Comparison of ENCODE assay signal across 8 cellular contexts in genomic region chr9:88173378-88173999, GRCh38. TPM values are rescaled to one million over a fixed set of nuclear protein-coding genes. Genes with fewer than 3 reads are reported as not detected.
DNase-seq lines count a peak whose midpoint lies in the region; ATAC-seq and TF ChIP-seq lines count a peak whose summit lies in the region.

No MANE protein-coding gene starts in this region.

- TF ChIP-seq EP300 in esophagus muscularis mucosa (IDR thresholded peaks at IDR 0.05), result no peak
- TF ChIP-seq EP300 in ovary (IDR thresholded peaks at IDR 0.05), result no peak

- POLR2A ChIA-PET in activated CD8-positive, alpha-beta T cell treated with anti-CD3 and anti-CD28 coated beads for 36 hours (lab: Charles Lee), result no interaction called here

- peaks cover 5% of the 10 kb centered on the region for H3K27me3 Mint-ChIP-seq in activated CD8-positive, alpha-beta T cell treated with anti-CD3 and anti-CD28 coated beads for 36 hours

- peak; percentile 69 for ATAC-seq in Right ventricle myocardium superior (ENCODE audit: poor library complexity)
- ATAC-seq in activated CD8-positive, alpha-beta T cell treated with anti-CD3 and anti-CD28 coated beads for 36 hours, result peak; percentile 70
- ATAC-seq in GM21737 (IDR thresholded peaks at IDR 0.05; ENCODE audit: unreplicated experiment), result no peak

- H3K4me3 ChIP-seq in esophagus muscularis mucosa, result no peak overlapping the region
- H3K4me3 ChIP-seq in trophoblast cell (ENCODE audit: low read depth, low read length), result no peak overlapping the region
- no peak overlapping the region for H3K4me3 ChIP-seq in ovary

- DNase-seq in Right ventricle myocardium superior (peak; percentile 55), cardiac septum (ENCODE audit: low spot score) (no peak), NCI-H526 treated with DMSO at 0.1 percent for 48 hours (lab: John Stamatoyannopoulos, UW) (peak; percentile 29), esophagus muscularis mucosa (ENCODE audit: extremely low spot score) (no peak), trophoblast cell (peak; percentile 65 to 80), ovary (no peak)
- peak; percentile 78 for DNase-seq in activated CD8-positive, alpha-beta T cell treated with anti-CD3 and anti-CD28 coated beads for 36 hours

- no peaks in the 10 kb centered on the region for H3K27me3 ChIP-seq in esophagus muscularis mucosa
- H3K27me3 ChIP-seq in trophoblast cell (ENCODE audit: insufficient read depth, low read length), result no peaks in the 10 kb centered on the region
- no peaks in the 10 kb centered on the region for H3K27me3 ChIP-seq in ovary

- no peak overlapping the region for H3K4me3 Mint-ChIP-seq in activated CD8-positive, alpha-beta T cell treated with anti-CD3 and anti-CD28 coated beads for 36 hours

- H2BK5ac ChIP-seq in trophoblast cell (ENCODE audit: low read depth, low read length, poor library complexity), result no peak overlapping the region

- no peak overlapping the region for H3K4me2 ChIP-seq in trophoblast cell (ENCODE audit: low read length)

- H3K27ac ChIP-seq in esophagus muscularis mucosa (replicated peaks in 1 of 4) (no peak overlapping the region), trophoblast cell (ENCODE audit: low read depth, low read length) (no peak overlapping the region), ovary (no peak overlapping the region)

- H4K12ac ChIP-seq in trophoblast cell (ENCODE audit: low read depth, low read length), result no peak overlapping the region

- H3K4me1 ChIP-seq in esophagus muscularis mucosa, result no peaks in the 10 kb centered on the region
- H3K4me1 ChIP-seq in trophoblast cell (ENCODE audit: control insufficient read depth in 1 of 2, insufficient read depth in 2 of 2, low read length in 2 of 2), result no peaks in the 10 kb centered on the region
- H3K4me1 ChIP-seq in ovary (ENCODE audit: insufficient read depth), result no peaks in the 10 kb centered on the region

- no peaks in the 10 kb centered on the region for H3K36me3 ChIP-seq in esophagus muscularis mucosa
- no peaks in the 10 kb centered on the region for H3K36me3 ChIP-seq in trophoblast cell (ENCODE audit: control insufficient read depth in 1 of 2, insufficient read depth in 2 of 2, low read length in 2 of 2)
- no peaks in the 10 kb centered on the region for H3K36me3 ChIP-seq in ovary

- H3K79me1 ChIP-seq in trophoblast cell (ENCODE audit: low read length), result no peaks in the 10 kb centered on the region

- H2BK12ac ChIP-seq in trophoblast cell (ENCODE audit: low read length), result no peak overlapping the region

- H4K8ac ChIP-seq in trophoblast cell (ENCODE audit: low read depth, low read length), result no peak overlapping the region

- H3K9ac ChIP-seq in trophoblast cell (ENCODE audit: low read length), result no peak overlapping the region

- no peaks in the 10 kb centered on the region for H3K4me1 Mint-ChIP-seq in activated CD8-positive, alpha-beta T cell treated with anti-CD3 and anti-CD28 coated beads for 36 hours (ENCODE audit: low read depth)

- H2AFZ ChIP-seq in trophoblast cell (ENCODE audit: insufficient read depth, low read length, poor library complexity), result no peak overlapping the region

- no peaks in the 10 kb centered on the region for H3K36me3 Mint-ChIP-seq in activated CD8-positive, alpha-beta T cell treated with anti-CD3 and anti-CD28 coated beads for 36 hours (ENCODE audit: low read depth)

- CTCF ChIA-PET in activated CD8-positive, alpha-beta T cell treated with anti-CD3 and anti-CD28 coated beads for 36 hours (lab: Charles Lee), result interaction anchor here (1.1 to 1.3 kb wide), 3 partner anchors 214 to 407 kb away, joined by 3 to 7 read pairs (median 5); partner anchors contain the start of gene SPIN1

- TF ChIP-seq POLR2A in esophagus muscularis mucosa (IDR thresholded peaks at IDR 0.05; ENCODE audit: low read depth) (no peak), ovary (IDR thresholded peaks at IDR 0.05) (no peak)

- no peak overlapping the region for H3K23ac ChIP-seq in trophoblast cell (ENCODE audit: low read length)

- intact Hi-C loops in Right ventricle myocardium superior (cut with DNase I), result loop anchor here (10.0 kb wide), 1 partner anchor 401 kb away; no protein-coding TSS in a partner anchor
- intact Hi-C loops in cardiac septum (cut with DNase I), result loop anchor here (2.0 to 5.0 kb wide), 2 partner anchors 214 to 405 kb away; partner anchors contain the start of gene SPIN1
- intact Hi-C loops in activated CD8-positive, alpha-beta T cell treated with anti-CD3 and anti-CD28 coated beads for 36 hours (cut with micrococcal nuclease), result loop anchor here (1.0 to 5.0 kb wide), 2 partner anchors 214 to 405 kb away; partner anchors contain the start of gene SPIN1
- intact Hi-C loops in esophagus muscularis mucosa (cut with DNase I), result no loop called here
- intact Hi-C loops in ovary (cut with DNase I), result no loop called here

- no peaks in the 10 kb centered on the region for H3K79me2 ChIP-seq in trophoblast cell (ENCODE audit: control insufficient read depth, insufficient read depth, low read length, poor library complexity)

- H3K14ac ChIP-seq in trophoblast cell (ENCODE audit: low read length), result no peak overlapping the region

- no peak overlapping the region for H2AK5ac ChIP-seq in trophoblast cell (ENCODE audit: low read length)

- no peak overlapping the region for H3K4ac ChIP-seq in trophoblast cell (ENCODE audit: low read depth, low read length)

- TF ChIP-seq CTCF in activated CD8-positive, alpha-beta T cell treated with anti-CD3 and anti-CD28 coated beads for 36 hours (IDR thresholded peaks at IDR 0.05), result peak; percentile 92
- TF ChIP-seq CTCF in esophagus muscularis mucosa (IDR thresholded peaks at IDR 0.05) (peak; percentile 47 to 61 (median 54)), ovary (IDR thresholded peaks at IDR 0.05) (no peak)

- 82% methylated on average over 10 of the region's 10 CpGs for WGBS in esophagus muscularis mucosa
- no CpG with 5 or more reads among the region's 10 CpGs for WGBS in trophoblast cell (ENCODE audit: extremely low coverage, insufficient coverage, insufficient read length)
- 79 to 82% (median 79%) methylated on average over 10 of the region's 10 CpGs for WGBS in ovary, 3 donors

- H2BK120ac ChIP-seq in trophoblast cell (ENCODE audit: insufficient read depth, low read length, poor library complexity), result no peak overlapping the region

- H3K9me3 ChIP-seq in esophagus muscularis mucosa, result peaks cover 0 to 4% (median 0%) of the 10 kb centered on the region in 4 donors
- H3K9me3 ChIP-seq in trophoblast cell (ENCODE audit: insufficient read depth, low read depth, low read length), result no peaks in the 10 kb centered on the region
- no peaks in the 10 kb centered on the region for H3K9me3 ChIP-seq in ovary

- H3K18ac ChIP-seq in trophoblast cell (ENCODE audit: low read length), result no peak overlapping the region

- no peak overlapping the region for H3K27ac Mint-ChIP-seq in activated CD8-positive, alpha-beta T cell treated with anti-CD3 and anti-CD28 coated beads for 36 hours

- no peak overlapping the region for H4K91ac ChIP-seq in trophoblast cell (ENCODE audit: low read depth, low read length)

- peaks cover 2% of the 10 kb centered on the region for H3K9me3 Mint-ChIP-seq in activated CD8-positive, alpha-beta T cell treated with anti-CD3 and anti-CD28 coated beads for 36 hours

RNA-seq across cellular contexts. Expression of gene SPATA31C2, which starts 35.2 kb away (rescaled TPM):
- total RNA-seq in Right ventricle myocardium superior (not detected), cardiac septum (not detected), esophagus muscularis mucosa (not detected), ovary (under 1 TPM in 4 of 7 donors, not detected in 3; 0.05 to 0.34 (median 0.09) TPM)
- total RNA-seq in activated CD8-positive, alpha-beta T cell treated with anti-CD3 and anti-CD28 coated beads for 36 hours, result under 1 TPM; 0.07 to 0.09 TPM
- polyA plus RNA-seq in trophoblast cell (2013), result not detected in 2 replicates
- under 1 TPM in 1 of 2 donors, not detected in 1; 0.01 TPM for polyA plus RNA-seq in ovary

Comparison
In these comparisons a context has a peak if more than half of its experiments do, and no peak if none do; other contexts are left out.
1. DNase-seq: peak in Right ventricle myocardium superior (single experiment), NCI-H526 treated with DMSO at 0.1 percent for 48 hours (single experiment), activated CD8-positive, alpha-beta T cell treated with anti-CD3 and anti-CD28 coated beads for 36 hours (single experiment) and trophoblast cell (2 of 2); none in cardiac septum (single experiment), esophagus muscularis mucosa (single experiment) and ovary (0 of 5).
2. CTCF ChIP-seq: peak in activated CD8-positive, alpha-beta T cell treated with anti-CD3 and anti-CD28 coated beads for 36 hours (single experiment) and esophagus muscularis mucosa (3 of 3); none in ovary (0 of 3).
3. intact Hi-C loops: an anchor here in Right ventricle myocardium superior (10.0 kb wide), cardiac septum (2.0 to 5.0 kb wide) and activated CD8-positive, alpha-beta T cell treated with anti-CD3 and anti-CD28 coated beads for 36 hours (1.0 to 5.0 kb wide); none called in esophagus muscularis mucosa and ovary.